1 cellular context compared by ENCODE assay signal in genomic region chr17:80345321-80345720, GRCh38.
TF ChIP-seq lines count a peak whose summit lies in the region.

No MANE protein-coding gene starts in this region.

TF ChIP-seq in IMR-90, 13 proteins besides CTCF, POLR2A, EP300 and RAD21 (continued from another document):
- TF ChIP-seq, protein P1, sequence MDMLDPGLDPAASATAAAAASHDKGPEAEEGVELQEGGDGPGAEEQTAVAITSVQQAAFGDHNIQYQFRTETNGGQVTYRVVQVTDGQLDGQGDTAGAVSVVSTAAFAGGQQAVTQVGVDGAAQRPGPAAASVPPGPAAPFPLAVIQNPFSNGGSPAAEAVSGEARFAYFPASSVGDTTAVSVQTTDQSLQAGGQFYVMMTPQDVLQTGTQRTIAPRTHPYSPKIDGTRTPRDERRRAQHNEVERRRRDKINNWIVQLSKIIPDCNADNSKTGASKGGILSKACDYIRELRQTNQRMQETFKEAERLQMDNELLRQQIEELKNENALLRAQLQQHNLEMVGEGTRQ (IDR thresholded peaks at IDR 0.05; ENCODE audit: low read depth, low read length): no peak
- TF ChIP-seq MAZ (IDR thresholded peaks at IDR 0.05; ENCODE audit: borderline replicate concordance, low read depth, low read length): no peak
- no peak for TF ChIP-seq CHD1 (IDR thresholded peaks at IDR 0.05; ENCODE audit: low read depth, low read length)
- TF ChIP-seq ELK1 (IDR thresholded peaks at IDR 0.05; ENCODE audit: borderline replicate concordance, low read depth, low read length): no peak
- TF ChIP-seq SMC3 (IDR thresholded peaks at IDR 0.05; ENCODE audit: low read depth, low read length): no peak
- no peak for TF ChIP-seq RCOR1 (IDR thresholded peaks at IDR 0.05; ENCODE audit: insufficient replicate concordance, low read length)
- TF ChIP-seq NFE2L2 (IDR thresholded peaks at IDR 0.05; ENCODE audit: low read depth, low read length): no peak
- no peak for TF ChIP-seq BHLHE40 (IDR thresholded peaks at IDR 0.05; ENCODE audit: low read depth, low read length)
